ENCODE assay signal across 29 cellular contexts in the genomic region with DNA sequence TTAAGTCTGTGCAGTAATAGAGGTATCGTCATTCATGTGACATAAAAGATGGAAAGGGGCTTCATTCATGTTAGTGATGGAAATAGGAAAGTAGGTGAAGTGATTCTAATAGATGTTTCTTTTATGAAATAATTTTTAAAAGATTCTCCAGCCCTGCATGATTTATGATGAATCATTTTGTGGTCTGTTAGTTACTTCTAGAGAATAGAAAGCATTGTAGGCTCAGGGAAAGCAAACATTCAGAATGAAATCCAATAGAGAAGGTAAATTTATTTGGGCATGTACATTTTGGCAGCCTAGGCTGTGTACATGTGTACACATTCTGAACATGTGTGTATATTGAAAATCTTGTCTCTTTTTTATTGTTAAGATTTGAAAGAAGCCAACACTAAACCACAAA. TPM values are rescaled to one million over a fixed set of nuclear protein-coding genes. Genes with fewer than 3 reads are reported as not detected.
DNase-seq lines count a peak whose midpoint lies in the region; ATAC-seq and TF ChIP-seq lines count a peak whose summit lies in the region.
"Had no signal": no experiment of that assay in that cellular context is flagged by ENCODE, and none has a peak within 500 bp of the region (broad histone marks: within the 10 kb centered on the region; RNA-seq: fewer than 3 reads in every experiment).

No MANE protein-coding gene starts in this region.

- H3K4me3 Mint-ChIP-seq in activated T-helper 2 cell treated with anti-CD3 and anti-CD28 coated beads, Interferon-gamma antibody, Interleukin-2, Interleukin-4, amounts not matched to agents 10 μg/mL and 5 μg/mL and 100 μg/mL, durations not matched to agents 14 hours and 24 hours and 36 hours (ENCODE audit: low read depth): no peak overlapping the region
- no peak overlapping the region for H3K4me3 Mint-ChIP-seq in stimulated activated naive CD8-positive, alpha-beta T cell treated with anti-CD3 and anti-CD28 coated beads, Interleukin-15, amount 100 ng/mL, for 72 hours
- H3K4me3 Mint-ChIP-seq: activated naive CD4-positive, alpha-beta T cell treated with anti-CD3 and anti-CD28 coated beads for 36 hours; natural killer cell treated with Interleukin-12 subunit alpha and Interleukin-12 subunit beta and Interleukin-15 and Interleukin-18, amount 100 ng/mL, for 72 hours; T-helper 17 cell had no signal

- no peak overlapping the region for H3K9ac ChIP-seq in HCT116 (ENCODE audit: low read length)
- no peak overlapping the region for H3K9ac ChIP-seq in Karpas-422 (ENCODE audit: low read length)

- H3K4me1 ChIP-seq in HCT116 (ENCODE audit: control insufficient read depth in 1 of 2, insufficient read depth in 2 of 2, low read length in 2 of 2) (peaks cover 25 to 43% of the 10 kb centered on the region in 2 experiments), foreskin keratinocyte (peaks cover 17% of the 10 kb centered on the region), Karpas-422 (ENCODE audit: low read length) (no peaks in the 10 kb centered on the region), HAP-1 (peaks cover 3% of the 10 kb centered on the region; the same call in 1 of the 2 replicates)
- H3K4me1 ChIP-seq: upper lobe of left lung had no signal

- H3K79me2 ChIP-seq in HCT116 (ENCODE audit: insufficient read depth, low read length) (peaks cover 22% of the 10 kb centered on the region), Karpas-422 (ENCODE audit: low read length) (no peaks in the 10 kb centered on the region)

- no peak for TF ChIP-seq POLR2A in HCT116 (IDR thresholded peaks at IDR 0.05; ENCODE audit: borderline replicate concordance, extremely low read depth, insufficient read depth, insufficient read length)

- RAD21 ChIA-PET in HCT116 (lab: Charles Lee; ENCODE audit: low non-redundant PET in 1 of 2, low total read pairs in 2 of 2, uncharacterized antibody in 2 of 2, unreplicated experiment in 2 of 2): no interaction called here

- in situ Hi-C loops in ACHN (cut with HindIII; ENCODE audit: low pct_ligation_motif_present, low pct_unique_long_range_greater_than_20kb, low sequenced_read_pairs): no loop called here
- in situ Hi-C loops in HAP-1 (cut with MboI; ENCODE audit: low sequenced_read_pairs): no loop called here

- peak; percentile 29 for DNase-seq in ACHN
- DNase-seq in HCT116 (ENCODE audit: low read depth, low spot score): no peak
- no peak for DNase-seq in activated T-helper 2 cell treated with anti-CD3 and anti-CD28 coated beads, Interferon-gamma antibody, Interleukin-2, Interleukin-4, amounts not matched to agents 10 μg/mL and 5 μg/mL and 100 μg/mL, durations not matched to agents 14 hours and 24 hours and 36 hours (ENCODE audit: low spot score)
- DNase-seq in foreskin keratinocyte: peak in 1 of 2 donors; percentile 30
- DNase-seq in Karpas-422: no peak
- no peak for DNase-seq in HAP-1 (ENCODE audit: low spot score in 2 of 2)
- DNase-seq in posterior vena cava (ENCODE audit: low spot score): no peak
- DNase-seq in stimulated activated naive CD8-positive, alpha-beta T cell treated with anti-CD3 and anti-CD28 coated beads, Interleukin-15, amount 100 ng/mL, for 72 hours: no peak
- DNase-seq: activated CD4-positive, alpha-beta T cell treated with anti-CD3 and anti-CD28 coated beads for 1 hour; activated naive CD4-positive, alpha-beta T cell treated with anti-CD3 and anti-CD28 coated beads for 36 hours; activated T-cell treated with anti-CD3 and anti-CD28 coated beads, Interleukin-2, amount 50 U/mL, for 48 hours; aorta; C1 segment of cervical spinal cord; Caco-2; central memory CD4-positive, alpha-beta T cell; dermis blood vessel endothelial cell; DMS79; glutamatergic neuron; KG1; mucosa of descending colon; NCI-H1436 treated with DMSO at 0.1 percent for 48 hours; NCI-H345; NCI-H748 treated with DMSO at 0.1 percent for 48 hours; retina; substantia nigra; T-helper 17 cell; upper lobe of left lung had no signal

- BruUV-seq in HCT116 (replicated peaks; lab: Mats Ljungman, UMichigan): no TSS peak

- peaks cover 3% of the 10 kb centered on the region for H3K27me3 Mint-ChIP-seq in activated T-helper 2 cell treated with anti-CD3 and anti-CD28 coated beads, Interferon-gamma antibody, Interleukin-2, Interleukin-4, amounts not matched to agents 10 μg/mL and 5 μg/mL and 100 μg/mL, durations not matched to agents 14 hours and 24 hours and 36 hours (ENCODE audit: low read depth)
- peaks cover 24% of the 10 kb centered on the region for H3K27me3 Mint-ChIP-seq in stimulated activated naive CD8-positive, alpha-beta T cell treated with anti-CD3 and anti-CD28 coated beads, Interleukin-15, amount 100 ng/mL, for 72 hours

- intact Hi-C loops in HCT116 (cut with micrococcal nuclease) (no loop called here), posterior vena cava (cut with DNase I) (loop anchor here in 1 of 2 donors (5.0 kb wide), 1 partner anchor 850 kb away; no protein-coding TSS in a partner anchor)
- intact Hi-C loops in activated T-helper 2 cell treated with anti-CD3 and anti-CD28 coated beads, Interferon-gamma antibody, Interleukin-2, Interleukin-4, amounts not matched to agents 10 μg/mL and 5 μg/mL and 100 μg/mL, durations not matched to agents 14 hours and 24 hours and 36 hours (cut with micrococcal nuclease): loop anchor here (1.0 kb wide), 2 partner anchors 24 to 83 kb away; no protein-coding TSS in a partner anchor

- peak overlapping the region; percentile 15 for H3K4me2 ChIP-seq in HCT116 (ENCODE audit: low read length)
- no peak overlapping the region for H3K4me2 ChIP-seq in Karpas-422 (ENCODE audit: low read depth, low read length, poor library complexity, severe bottlenecking)

- H3K9me2 ChIP-seq in HCT116 (ENCODE audit: insufficient read depth): no peaks in the 10 kb centered on the region
- H3K9me2 ChIP-seq in Karpas-422 (replicated peaks; ENCODE audit: insufficient read depth, low read length): no peaks in the 10 kb centered on the region

- no peak for TF ChIP-seq RAD21 in HCT116 (IDR thresholded peaks at IDR 0.05; ENCODE audit: low read depth)

- H3K4me3 ChIP-seq in HCT116 (replicated peaks in 1 of 2; ENCODE audit: low read depth in 1 of 2, low read length in 2 of 2) (no peak overlapping the region), Karpas-422 (ENCODE audit: low read length) (no peak overlapping the region), HAP-1 (no peak overlapping the region)
- H3K4me3 ChIP-seq: mucosa of descending colon, upper lobe of left lung had no signal

- POLR2A ChIA-PET in HCT116 (lab: Charles Lee): no interaction called here

- H3K36me3 ChIP-seq in HCT116 (ENCODE audit: control insufficient read depth in 1 of 2, insufficient read depth in 2 of 2, low read length in 2 of 2) (no peaks in the 10 kb centered on the region), Karpas-422 (ENCODE audit: insufficient read depth, low read length) (no peaks in the 10 kb centered on the region), HAP-1 (replicated peaks) (no peaks in the 10 kb centered on the region; the same call in 1 of the 2 replicates)
- H3K36me3 ChIP-seq: upper lobe of left lung had no signal

- no peaks in the 10 kb centered on the region for H3K9me3 ChIP-seq in HCT116 (ENCODE audit: control insufficient read depth in 1 of 2, insufficient read depth in 1 of 2, low read depth in 1 of 2, low read length in 2 of 2)
- no peaks in the 10 kb centered on the region for H3K9me3 ChIP-seq in Karpas-422 (ENCODE audit: low read length)
- H3K9me3 ChIP-seq in HAP-1: no peaks in the 10 kb centered on the region
- H3K9me3 ChIP-seq: Caco-2, mucosa of descending colon, upper lobe of left lung had no signal

- TF ChIP-seq CTCF in HCT116 (IDR thresholded peaks at IDR 0.05 in 2 of 3, conservative IDR thresholded peaks at IDR 0.05 in 1 of 3; ENCODE audit: borderline replicate concordance in 1 of 3, insufficient read depth in 1 of 3, low read depth in 2 of 3, low read length in 2 of 3): no peak
- no peak for TF ChIP-seq CTCF in foreskin keratinocyte (conservative IDR thresholded peaks at IDR 0.05)

- H4K20me1 ChIP-seq in HCT116 (ENCODE audit: insufficient read depth): no peaks in the 10 kb centered on the region
- H4K20me1 ChIP-seq in Karpas-422 (ENCODE audit: insufficient read depth, low read depth, low read length): no peaks in the 10 kb centered on the region

- CTCF ChIA-PET in HCT116 (lab: Charles Lee): no interaction called here

- no peaks in the 10 kb centered on the region for H3K27me3 ChIP-seq in HCT116 (ENCODE audit: insufficient read depth, low read length)
- H3K27me3 ChIP-seq in foreskin keratinocyte: peaks cover 27% of the 10 kb centered on the region
- H3K27me3 ChIP-seq in Karpas-422 (ENCODE audit: low read length): 0 out of 2 replicates have a peak, but pooled peaks cover 2% of the 10 kb centered on the region
- H3K27me3 ChIP-seq in HAP-1 (ENCODE audit: low read depth): no peaks in the 10 kb centered on the region
- H3K27me3 ChIP-seq: upper lobe of left lung had no signal

- ATAC-seq in HCT116 (no peak), foreskin keratinocyte (peak; percentile 43)
- ATAC-seq in stimulated activated naive CD8-positive, alpha-beta T cell treated with anti-CD3 and anti-CD28 coated beads, Interleukin-15, amount 100 ng/mL, for 72 hours: no peak
- ATAC-seq: mucosa of descending colon; natural killer cell treated with Interleukin-12 subunit alpha and Interleukin-12 subunit beta and Interleukin-15 and Interleukin-18, amount 100 ng/mL, for 72 hours; T-helper 17 cell had no signal

- no peak overlapping the region for H3K27ac ChIP-seq in HCT116 (ENCODE audit: low read depth, low read length)
- no peak overlapping the region for H3K27ac ChIP-seq in foreskin keratinocyte
- H3K27ac ChIP-seq in Karpas-422 (ENCODE audit: low read length): no peak overlapping the region
- H3K27ac ChIP-seq: RWPE1, upper lobe of left lung had no signal

- no peaks in the 10 kb centered on the region for H3K9me3 Mint-ChIP-seq in activated T-helper 2 cell treated with anti-CD3 and anti-CD28 coated beads, Interferon-gamma antibody, Interleukin-2, Interleukin-4, amounts not matched to agents 10 μg/mL and 5 μg/mL and 100 μg/mL, durations not matched to agents 14 hours and 24 hours and 36 hours
- no peaks in the 10 kb centered on the region for H3K9me3 Mint-ChIP-seq in stimulated activated naive CD8-positive, alpha-beta T cell treated with anti-CD3 and anti-CD28 coated beads, Interleukin-15, amount 100 ng/mL, for 72 hours
- H3K9me3 Mint-ChIP-seq: activated naive CD4-positive, alpha-beta T cell treated with anti-CD3 and anti-CD28 coated beads for 36 hours; natural killer cell treated with Interleukin-12 subunit alpha and Interleukin-12 subunit beta and Interleukin-15 and Interleukin-18, amount 100 ng/mL, for 72 hours had no signal

- no peak overlapping the region for H2AFZ ChIP-seq in HCT116 (ENCODE audit: low read depth, low read length, poor library complexity, severe bottlenecking)
- H2AFZ ChIP-seq in Karpas-422 (ENCODE audit: low read length): no peak overlapping the region

- H3K4me1 Mint-ChIP-seq in activated T-helper 2 cell treated with anti-CD3 and anti-CD28 coated beads, Interferon-gamma antibody, Interleukin-2, Interleukin-4, amounts not matched to agents 10 μg/mL and 5 μg/mL and 100 μg/mL, durations not matched to agents 14 hours and 24 hours and 36 hours (ENCODE audit: low read depth): peaks cover 48% of the 10 kb centered on the region
- peaks cover 13% of the 10 kb centered on the region for H3K4me1 Mint-ChIP-seq in stimulated activated naive CD8-positive, alpha-beta T cell treated with anti-CD3 and anti-CD28 coated beads, Interleukin-15, amount 100 ng/mL, for 72 hours

- H3K27ac Mint-ChIP-seq in activated T-helper 2 cell treated with anti-CD3 and anti-CD28 coated beads, Interferon-gamma antibody, Interleukin-2, Interleukin-4, amounts not matched to agents 10 μg/mL and 5 μg/mL and 100 μg/mL, durations not matched to agents 14 hours and 24 hours and 36 hours: peak overlapping the region; percentile 86
- H3K27ac Mint-ChIP-seq in stimulated activated naive CD8-positive, alpha-beta T cell treated with anti-CD3 and anti-CD28 coated beads, Interleukin-15, amount 100 ng/mL, for 72 hours: no peak overlapping the region
- H3K27ac Mint-ChIP-seq: activated naive CD4-positive, alpha-beta T cell treated with anti-CD3 and anti-CD28 coated beads for 36 hours; natural killer cell treated with Interleukin-12 subunit alpha and Interleukin-12 subunit beta and Interleukin-15 and Interleukin-18, amount 100 ng/mL, for 72 hours; T-helper 17 cell had no signal

- peaks cover 18% of the 10 kb centered on the region for H3K36me3 Mint-ChIP-seq in activated T-helper 2 cell treated with anti-CD3 and anti-CD28 coated beads, Interferon-gamma antibody, Interleukin-2, Interleukin-4, amounts not matched to agents 10 μg/mL and 5 μg/mL and 100 μg/mL, durations not matched to agents 14 hours and 24 hours and 36 hours (ENCODE audit: low read depth)
- H3K36me3 Mint-ChIP-seq: natural killer cell treated with Interleukin-12 subunit alpha and Interleukin-12 subunit beta and Interleukin-15 and Interleukin-18, amount 100 ng/mL, for 72 hours had no signal

RNA-seq across cellular contexts. Expression of gene PPARG, which starts 23.1 kb away (rescaled TPM):
- 71.6 TPM for total RNA-seq in HCT116 (2021; ENCODE audit: unreplicated experiment)
- 40.4 and 42.9 TPM in 2 replicates for polyA plus RNA-seq in HCT116 (2012)
- 40.1 and 43.6 TPM in 2 replicates for total RNA-seq in activated T-helper 2 cell treated with anti-CD3 and anti-CD28 coated beads, Interferon-gamma antibody, Interleukin-2, Interleukin-4, amounts not matched to agents 10 μg/mL and 5 μg/mL and 100 μg/mL, durations not matched to agents 14 hours and 24 hours and 36 hours
- 0.63 and 0.71 TPM in 2 replicates for total RNA-seq in foreskin keratinocyte
- polyA plus RNA-seq in foreskin keratinocyte: 0.31 and 0.49 TPM in 2 replicates
- total RNA-seq in Karpas-422 (2014; rRNA removed; shearing (Covaris generic); ENCODE audit: low replicate concordance): not detected in 2 replicates
- 10 to 100 TPM; 11.2 to 15.4 TPM for total RNA-seq in posterior vena cava
